In the genomic region with DNA sequence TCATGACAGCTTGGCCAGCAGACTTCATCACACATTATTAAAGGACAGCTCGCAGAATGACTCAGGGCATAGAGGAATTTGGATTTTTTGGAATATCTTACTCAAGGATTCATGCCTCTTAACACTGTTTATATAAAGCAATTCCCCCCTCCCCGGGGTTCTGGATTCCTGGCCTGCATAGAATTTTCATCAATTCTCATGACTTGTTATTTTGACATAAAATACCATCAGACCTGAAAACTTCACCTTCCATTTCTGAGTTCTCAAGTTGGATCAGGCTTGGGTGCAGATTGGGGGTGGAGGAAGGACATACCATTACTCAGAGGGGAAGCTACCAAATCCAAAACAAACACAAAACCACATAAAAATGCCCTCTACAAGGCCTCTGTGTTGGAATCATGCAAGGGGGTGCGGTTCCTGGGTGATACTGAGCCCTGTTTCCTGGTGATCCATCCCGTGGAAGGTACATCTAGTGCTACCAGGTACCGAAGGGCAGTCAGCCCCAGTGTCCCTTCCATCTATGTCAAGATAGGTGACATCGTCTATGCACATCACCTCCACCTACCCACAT, we compare ENCODE assay signal across 13 cellular contexts.
DNase-seq lines count a peak whose midpoint lies in the region; TF ChIP-seq lines count a peak whose summit lies in the region.
"Had no signal": no experiment of that assay in that cellular context is flagged by ENCODE, and none has a peak within 500 bp of the region (broad histone marks: within the 10 kb centered on the region; RNA-seq: fewer than 3 reads in every experiment).

No MANE protein-coding gene starts in this region.

- no peak overlapping the region for H2BK12ac ChIP-seq in mesenchymal stem cell (ENCODE audit: low read length in 2 of 2)

- H3K79me2 ChIP-seq in Karpas-422 (ENCODE audit: low read length), result no peaks in the 10 kb centered on the region

- 50% methylated on average over 6 of the region's 6 CpGs for WGBS in mesenchymal stem cell
- WGBS in testis, 2 donors, result 91 to 93% methylated on average over 6 of the region's 6 CpGs

- peaks cover 11% of the 10 kb centered on the region for H3K4me1 ChIP-seq in mesenchymal stem cell (ENCODE audit: control insufficient read depth, insufficient read depth, low read depth, low read length)
- H3K4me1 ChIP-seq in Karpas-422 (ENCODE audit: low read length), result peaks cover 21% of the 10 kb centered on the region
- H3K4me1 ChIP-seq in uterus, result no peaks in the 10 kb centered on the region
- H3K4me1 ChIP-seq in testis, result no peaks in the 10 kb centered on the region

- H3K36me3 ChIP-seq in mesenchymal stem cell (ENCODE audit: control insufficient read depth in 1 of 2, insufficient read depth in 2 of 2, low read depth in 1 of 2, low read length in 2 of 2) (no peaks in the 10 kb centered on the region), Karpas-422 (ENCODE audit: insufficient read depth, low read length) (no peaks in the 10 kb centered on the region), uterus (no peaks in the 10 kb centered on the region), testis (ENCODE audit: low read depth, missing control alignments) (no peaks in the 10 kb centered on the region)

- H3K9me3 ChIP-seq in mesenchymal stem cell (ENCODE audit: control insufficient read depth, low read length), result no peaks in the 10 kb centered on the region
- no peaks in the 10 kb centered on the region for H3K9me3 ChIP-seq in Karpas-422 (ENCODE audit: low read length)
- no peaks in the 10 kb centered on the region for H3K9me3 ChIP-seq in uterus
- H3K9me3 ChIP-seq in testis, result no peaks in the 10 kb centered on the region

- peak overlapping the region in 1 of 2 experiments; percentile 10 for H3K23ac ChIP-seq in mesenchymal stem cell (ENCODE audit: low read length in 2 of 2)

- H3K9me2 ChIP-seq in Karpas-422 (replicated peaks; ENCODE audit: insufficient read depth, low read length), result no peaks in the 10 kb centered on the region

- in situ Hi-C loops in G401 (cut with HindIII; ENCODE audit: low sequenced_read_pairs), result no loop called here

- H3K18ac ChIP-seq in mesenchymal stem cell (ENCODE audit: low read depth in 1 of 2, low read length in 2 of 2), result peak overlapping the region in 1 of 2 experiments; percentile 48

- H3K4me3 ChIP-seq in cardiac fibroblast (replicated peaks in 1 of 2; ENCODE audit: low read depth in 2 of 2, low read length in 2 of 2), result no peak overlapping the region
- H3K4me3 ChIP-seq in mesenchymal stem cell (ENCODE audit: insufficient read depth in 1 of 2, low read depth in 1 of 2, low read length in 2 of 2), result no peak overlapping the region
- no peak overlapping the region for H3K4me3 ChIP-seq in Karpas-422 (ENCODE audit: low read length)
- no peak overlapping the region for H3K4me3 ChIP-seq in uterus
- no peak overlapping the region for H3K4me3 ChIP-seq in testis

- no peak overlapping the region for H3K4ac ChIP-seq in mesenchymal stem cell (ENCODE audit: low read depth in 1 of 2, low read length in 2 of 2)

- intact Hi-C loops in uterus (cut with DNase I; ENCODE audit: low total_unique reads), result no loop called here
- intact Hi-C loops in testis (cut with DNase I; ENCODE audit: low total_unique reads), result no loop called here

- H3K9ac ChIP-seq in mesenchymal stem cell (ENCODE audit: low read length), result no peak overlapping the region
- H3K9ac ChIP-seq in Karpas-422 (ENCODE audit: low read length), result no peak overlapping the region

- no peak overlapping the region for H3K27ac ChIP-seq in mesenchymal stem cell (ENCODE audit: low read length, poor library complexity, severe bottlenecking)
- no peak overlapping the region for H3K27ac ChIP-seq in Karpas-422 (ENCODE audit: low read length)
- H3K27ac ChIP-seq in uterus, result no peak overlapping the region
- H3K27ac ChIP-seq in testis, result no peak overlapping the region

- DNase-seq in AG08395 (ENCODE audit: low spot score) (peak; percentile 79), HT1080 (ENCODE audit: low read depth) (peak; percentile 45), cardiac fibroblast (ENCODE audit: low read depth in 2 of 2) (peak; percentile 58 to 74), mesenchymal stem cell (peak; percentile 60), Karpas-422 (no peak), uterus (no peak), G401 (ENCODE audit: low spot score) (no peak), testis (no peak)
- DNase-seq: C1 segment of cervical spinal cord; effector memory CD8-positive, alpha-beta T cell; NCI-H1092 treated with DMSO at 0.1 percent for 48 hours; NCI-H510A treated with DMSO at 0.1 percent for 48 hours; small intestine had no signal

- no peaks in the 10 kb centered on the region for H3K79me1 ChIP-seq in mesenchymal stem cell (replicated peaks; ENCODE audit: low read length, poor library complexity, severe bottlenecking)

- no peaks in the 10 kb centered on the region for H3K27me3 ChIP-seq in mesenchymal stem cell (ENCODE audit: control insufficient read depth in 1 of 2, insufficient read depth in 1 of 2, low read length in 2 of 2)
- H3K27me3 ChIP-seq in Karpas-422 (ENCODE audit: low read length), result no peaks in the 10 kb centered on the region
- H3K27me3 ChIP-seq in uterus, result no peaks in the 10 kb centered on the region
- no peaks in the 10 kb centered on the region for H3K27me3 ChIP-seq in testis

- no peak overlapping the region for H2AK5ac ChIP-seq in mesenchymal stem cell (ENCODE audit: low read length, severe bottlenecking)

- no peaks in the 10 kb centered on the region for H4K20me1 ChIP-seq in Karpas-422 (ENCODE audit: insufficient read depth, low read depth, low read length)

- no peak overlapping the region for H3K4me2 ChIP-seq in mesenchymal stem cell (ENCODE audit: low read length, poor library complexity, severe bottlenecking)
- H3K4me2 ChIP-seq in Karpas-422 (ENCODE audit: low read depth, low read length, poor library complexity, severe bottlenecking), result no peak overlapping the region

- no peak overlapping the region for H3K14ac ChIP-seq in mesenchymal stem cell (ENCODE audit: low read length in 2 of 2)

- H2BK15ac ChIP-seq in mesenchymal stem cell (ENCODE audit: low read depth, poor library complexity, severe bottlenecking), result no peak overlapping the region

- H2BK120ac ChIP-seq in mesenchymal stem cell (ENCODE audit: low read depth, low read length), result no peak overlapping the region

- TF ChIP-seq POLR2A in uterus (IDR thresholded peaks at IDR 0.05) (no peak), testis (IDR thresholded peaks at IDR 0.05) (no peak)

- TF ChIP-seq CTCF in cardiac fibroblast (IDR thresholded peaks at IDR 0.05; ENCODE audit: low read depth, low read length) (no peak), uterus (IDR thresholded peaks at IDR 0.05) (no peak), testis (IDR thresholded peaks at IDR 0.05) (no peak)

- H4K8ac ChIP-seq in mesenchymal stem cell (ENCODE audit: low read length), result no peak overlapping the region

- no peak overlapping the region for H4K91ac ChIP-seq in mesenchymal stem cell (ENCODE audit: low read length)

- no peak overlapping the region for H2BK5ac ChIP-seq in mesenchymal stem cell (ENCODE audit: low read depth, low read length, poor library complexity, severe bottlenecking)

- H2AFZ ChIP-seq in mesenchymal stem cell (ENCODE audit: low read depth, low read length) (no peak overlapping the region), Karpas-422 (ENCODE audit: low read length) (no peak overlapping the region)

Comparison
In these comparisons a context has a peak if more than half of its experiments do, and no peak if none do; other contexts are left out.
1. DNase-seq: peak in AG08395 (single experiment), HT1080 (single experiment), cardiac fibroblast (2 of 2) and mesenchymal stem cell (single experiment); none in Karpas-422 (single experiment), uterus (0 of 2), G401 (single experiment) and testis (single experiment).